1 cellular context compared by ENCODE assay signal in genomic region chr3:150038830-150039229, GRCh38.
TF ChIP-seq lines count a peak whose summit lies in the region.

No MANE protein-coding gene starts in this region.

TF ChIP-seq in A549, 52 proteins besides CTCF, POLR2A, EP300 and RAD21 (continued from another document):
- TF ChIP-seq, protein P1, sequence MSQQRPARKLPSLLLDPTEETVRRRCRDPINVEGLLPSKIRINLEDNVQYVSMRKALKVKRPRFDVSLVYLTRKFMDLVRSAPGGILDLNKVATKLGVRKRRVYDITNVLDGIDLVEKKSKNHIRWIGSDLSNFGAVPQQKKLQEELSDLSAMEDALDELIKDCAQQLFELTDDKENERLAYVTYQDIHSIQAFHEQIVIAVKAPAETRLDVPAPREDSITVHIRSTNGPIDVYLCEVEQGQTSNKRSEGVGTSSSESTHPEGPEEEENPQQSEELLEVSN (IDR thresholded peaks at IDR 0.05; ENCODE audit: borderline replicate concordance, low read depth) = no peak
